1 cellular context compared by ENCODE assay signal in the genomic region with DNA sequence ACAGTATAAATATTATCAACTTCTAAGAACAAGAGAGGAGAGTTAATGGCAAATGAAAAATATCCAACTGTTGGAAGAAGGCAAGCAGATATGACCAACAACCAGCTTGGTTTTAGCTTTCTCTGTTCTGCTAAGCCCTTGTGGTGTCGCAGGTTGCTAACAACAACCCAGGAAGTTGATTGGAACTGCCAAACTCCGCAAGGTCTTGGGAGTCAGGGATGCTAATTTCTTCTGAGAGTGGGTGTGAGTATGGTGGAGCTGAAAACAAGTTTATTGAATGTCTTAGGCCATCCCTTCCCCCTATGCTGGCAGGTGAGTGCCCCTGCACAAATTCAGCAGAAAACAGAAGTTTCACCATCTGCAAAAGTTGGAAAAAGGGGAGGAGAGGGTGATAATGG.
TF ChIP-seq lines count a peak whose summit lies in the region.

No MANE protein-coding gene starts in this region.

TF ChIP-seq in GM23338, 12 proteins besides CTCF, POLR2A, EP300 and RAD21:
- no peak for TF ChIP-seq EZH2 (IDR thresholded peaks at IDR 0.05; ENCODE audit: low read depth, unreplicated experiment)
- TF ChIP-seq EZH2phosphoT487 (IDR thresholded peaks at IDR 0.05; ENCODE audit: unreplicated experiment): no peak
- TF ChIP-seq, protein P1, sequence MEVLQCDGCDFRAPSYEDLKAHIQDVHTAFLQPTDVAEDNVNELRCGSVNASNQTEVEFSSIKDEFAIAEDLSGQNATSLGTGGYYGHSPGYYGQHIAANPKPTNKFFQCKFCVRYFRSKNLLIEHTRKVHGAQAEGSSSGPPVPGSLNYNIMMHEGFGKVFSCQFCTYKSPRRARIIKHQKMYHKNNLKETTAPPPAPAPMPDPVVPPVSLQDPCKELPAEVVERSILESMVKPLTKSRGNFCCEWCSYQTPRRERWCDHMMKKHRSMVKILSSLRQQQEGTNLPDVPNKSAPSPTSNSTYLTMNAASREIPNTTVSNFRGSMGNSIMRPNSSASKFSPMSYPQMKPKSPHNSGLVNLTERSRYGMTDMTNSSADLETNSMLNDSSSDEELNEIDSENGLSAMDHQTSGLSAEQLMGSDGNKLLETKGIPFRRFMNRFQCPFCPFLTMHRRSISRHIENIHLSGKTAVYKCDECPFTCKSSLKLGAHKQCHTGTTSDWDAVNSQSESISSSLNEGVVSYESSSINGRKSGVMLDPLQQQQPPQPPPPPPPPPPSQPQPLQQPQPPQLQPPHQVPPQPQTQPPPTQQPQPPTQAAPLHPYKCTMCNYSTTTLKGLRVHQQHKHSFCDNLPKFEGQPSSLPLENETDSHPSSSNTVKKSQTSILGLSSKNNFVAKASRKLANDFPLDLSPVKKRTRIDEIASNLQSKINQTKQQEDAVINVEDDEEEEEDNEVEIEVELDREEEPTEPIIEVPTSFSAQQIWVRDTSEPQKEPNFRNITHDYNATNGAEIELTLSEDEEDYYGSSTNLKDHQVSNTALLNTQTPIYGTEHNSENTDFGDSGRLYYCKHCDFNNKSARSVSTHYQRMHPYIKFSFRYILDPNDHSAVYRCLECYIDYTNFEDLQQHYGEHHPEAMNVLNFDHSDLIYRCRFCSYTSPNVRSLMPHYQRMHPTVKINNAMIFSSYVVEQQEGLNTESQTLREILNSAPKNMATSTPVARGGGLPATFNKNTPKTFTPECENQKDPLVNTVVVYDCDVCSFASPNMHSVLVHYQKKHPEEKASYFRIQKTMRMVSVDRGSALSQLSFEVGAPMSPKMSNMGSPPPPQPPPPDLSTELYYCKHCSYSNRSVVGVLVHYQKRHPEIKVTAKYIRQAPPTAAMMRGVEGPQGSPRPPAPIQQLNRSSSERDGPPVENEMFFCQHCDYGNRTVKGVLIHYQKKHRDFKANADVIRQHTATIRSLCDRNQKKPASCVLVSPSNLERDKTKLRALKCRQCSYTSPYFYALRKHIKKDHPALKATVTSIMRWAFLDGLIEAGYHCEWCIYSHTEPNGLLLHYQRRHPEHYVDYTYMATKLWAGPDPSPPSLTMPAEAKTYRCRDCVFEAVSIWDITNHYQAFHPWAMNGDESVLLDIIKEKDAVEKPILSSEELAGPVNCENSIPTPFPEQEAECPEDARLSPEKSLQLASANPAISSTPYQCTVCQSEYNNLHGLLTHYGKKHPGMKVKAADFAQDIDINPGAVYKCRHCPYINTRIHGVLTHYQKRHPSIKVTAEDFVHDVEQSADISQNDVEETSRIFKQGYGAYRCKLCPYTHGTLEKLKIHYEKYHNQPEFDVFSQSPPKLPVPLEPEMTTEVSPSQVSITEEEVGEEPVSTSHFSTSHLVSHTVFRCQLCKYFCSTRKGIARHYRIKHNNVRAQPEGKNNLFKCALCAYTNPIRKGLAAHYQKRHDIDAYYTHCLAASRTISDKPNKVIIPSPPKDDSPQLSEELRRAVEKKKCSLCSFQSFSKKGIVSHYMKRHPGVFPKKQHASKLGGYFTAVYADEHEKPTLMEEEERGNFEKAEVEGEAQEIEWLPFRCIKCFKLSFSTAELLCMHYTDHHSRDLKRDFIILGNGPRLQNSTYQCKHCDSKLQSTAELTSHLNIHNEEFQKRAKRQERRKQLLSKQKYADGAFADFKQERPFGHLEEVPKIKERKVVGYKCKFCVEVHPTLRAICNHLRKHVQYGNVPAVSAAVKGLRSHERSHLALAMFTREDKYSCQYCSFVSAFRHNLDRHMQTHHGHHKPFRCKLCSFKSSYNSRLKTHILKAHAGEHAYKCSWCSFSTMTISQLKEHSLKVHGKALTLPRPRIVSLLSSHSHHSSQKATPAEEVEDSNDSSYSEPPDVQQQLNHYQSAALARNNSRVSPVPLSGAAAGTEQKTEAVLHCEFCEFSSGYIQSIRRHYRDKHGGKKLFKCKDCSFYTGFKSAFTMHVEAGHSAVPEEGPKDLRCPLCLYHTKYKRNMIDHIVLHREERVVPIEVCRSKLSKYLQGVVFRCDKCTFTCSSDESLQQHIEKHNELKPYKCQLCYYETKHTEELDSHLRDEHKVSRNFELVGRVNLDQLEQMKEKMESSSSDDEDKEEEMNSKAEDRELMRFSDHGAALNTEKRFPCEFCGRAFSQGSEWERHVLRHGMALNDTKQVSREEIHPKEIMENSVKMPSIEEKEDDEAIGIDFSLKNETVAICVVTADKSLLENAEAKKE (CRISPR knock-in tag; IDR thresholded peaks at IDR 0.05): no peak
- TF ChIP-seq POLR2AphosphoS5 (IDR thresholded peaks at IDR 0.05; ENCODE audit: low read depth): no peak
- no peak for TF ChIP-seq NANOG (IDR thresholded peaks at IDR 0.05; ENCODE audit: borderline replicate concordance)
- TF ChIP-seq, protein P2, sequence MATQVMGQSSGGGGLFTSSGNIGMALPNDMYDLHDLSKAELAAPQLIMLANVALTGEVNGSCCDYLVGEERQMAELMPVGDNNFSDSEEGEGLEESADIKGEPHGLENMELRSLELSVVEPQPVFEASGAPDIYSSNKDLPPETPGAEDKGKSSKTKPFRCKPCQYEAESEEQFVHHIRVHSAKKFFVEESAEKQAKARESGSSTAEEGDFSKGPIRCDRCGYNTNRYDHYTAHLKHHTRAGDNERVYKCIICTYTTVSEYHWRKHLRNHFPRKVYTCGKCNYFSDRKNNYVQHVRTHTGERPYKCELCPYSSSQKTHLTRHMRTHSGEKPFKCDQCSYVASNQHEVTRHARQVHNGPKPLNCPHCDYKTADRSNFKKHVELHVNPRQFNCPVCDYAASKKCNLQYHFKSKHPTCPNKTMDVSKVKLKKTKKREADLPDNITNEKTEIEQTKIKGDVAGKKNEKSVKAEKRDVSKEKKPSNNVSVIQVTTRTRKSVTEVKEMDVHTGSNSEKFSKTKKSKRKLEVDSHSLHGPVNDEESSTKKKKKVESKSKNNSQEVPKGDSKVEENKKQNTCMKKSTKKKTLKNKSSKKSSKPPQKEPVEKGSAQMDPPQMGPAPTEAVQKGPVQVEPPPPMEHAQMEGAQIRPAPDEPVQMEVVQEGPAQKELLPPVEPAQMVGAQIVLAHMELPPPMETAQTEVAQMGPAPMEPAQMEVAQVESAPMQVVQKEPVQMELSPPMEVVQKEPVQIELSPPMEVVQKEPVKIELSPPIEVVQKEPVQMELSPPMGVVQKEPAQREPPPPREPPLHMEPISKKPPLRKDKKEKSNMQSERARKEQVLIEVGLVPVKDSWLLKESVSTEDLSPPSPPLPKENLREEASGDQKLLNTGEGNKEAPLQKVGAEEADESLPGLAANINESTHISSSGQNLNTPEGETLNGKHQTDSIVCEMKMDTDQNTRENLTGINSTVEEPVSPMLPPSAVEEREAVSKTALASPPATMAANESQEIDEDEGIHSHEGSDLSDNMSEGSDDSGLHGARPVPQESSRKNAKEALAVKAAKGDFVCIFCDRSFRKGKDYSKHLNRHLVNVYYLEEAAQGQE (IDR thresholded peaks at IDR 0.05; ENCODE audit: unreplicated experiment): no peak
- TF ChIP-seq STAT1 (IDR thresholded peaks at IDR 0.05; ENCODE audit: unreplicated experiment): no peak
- TF ChIP-seq, protein P3, sequence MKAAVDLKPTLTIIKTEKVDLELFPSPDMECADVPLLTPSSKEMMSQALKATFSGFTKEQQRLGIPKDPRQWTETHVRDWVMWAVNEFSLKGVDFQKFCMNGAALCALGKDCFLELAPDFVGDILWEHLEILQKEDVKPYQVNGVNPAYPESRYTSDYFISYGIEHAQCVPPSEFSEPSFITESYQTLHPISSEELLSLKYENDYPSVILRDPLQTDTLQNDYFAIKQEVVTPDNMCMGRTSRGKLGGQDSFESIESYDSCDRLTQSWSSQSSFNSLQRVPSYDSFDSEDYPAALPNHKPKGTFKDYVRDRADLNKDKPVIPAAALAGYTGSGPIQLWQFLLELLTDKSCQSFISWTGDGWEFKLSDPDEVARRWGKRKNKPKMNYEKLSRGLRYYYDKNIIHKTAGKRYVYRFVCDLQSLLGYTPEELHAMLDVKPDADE (IDR thresholded peaks at IDR 0.05): no peak
- no peak for TF ChIP-seq JUNB (IDR thresholded peaks at IDR 0.05; ENCODE audit: unreplicated experiment)
- TF ChIP-seq ZNF114 (CRISPR knock-in tag; IDR thresholded peaks at IDR 0.05): no peak
- no peak for TF ChIP-seq CREB1 (CRISPR knock-in tag; IDR thresholded peaks at IDR 0.05; ENCODE audit: low read depth)
- TF ChIP-seq ZNF331 (CRISPR knock-in tag; IDR thresholded peaks at IDR 0.05; ENCODE audit: low read depth): no peak
